In the genomic region with DNA sequence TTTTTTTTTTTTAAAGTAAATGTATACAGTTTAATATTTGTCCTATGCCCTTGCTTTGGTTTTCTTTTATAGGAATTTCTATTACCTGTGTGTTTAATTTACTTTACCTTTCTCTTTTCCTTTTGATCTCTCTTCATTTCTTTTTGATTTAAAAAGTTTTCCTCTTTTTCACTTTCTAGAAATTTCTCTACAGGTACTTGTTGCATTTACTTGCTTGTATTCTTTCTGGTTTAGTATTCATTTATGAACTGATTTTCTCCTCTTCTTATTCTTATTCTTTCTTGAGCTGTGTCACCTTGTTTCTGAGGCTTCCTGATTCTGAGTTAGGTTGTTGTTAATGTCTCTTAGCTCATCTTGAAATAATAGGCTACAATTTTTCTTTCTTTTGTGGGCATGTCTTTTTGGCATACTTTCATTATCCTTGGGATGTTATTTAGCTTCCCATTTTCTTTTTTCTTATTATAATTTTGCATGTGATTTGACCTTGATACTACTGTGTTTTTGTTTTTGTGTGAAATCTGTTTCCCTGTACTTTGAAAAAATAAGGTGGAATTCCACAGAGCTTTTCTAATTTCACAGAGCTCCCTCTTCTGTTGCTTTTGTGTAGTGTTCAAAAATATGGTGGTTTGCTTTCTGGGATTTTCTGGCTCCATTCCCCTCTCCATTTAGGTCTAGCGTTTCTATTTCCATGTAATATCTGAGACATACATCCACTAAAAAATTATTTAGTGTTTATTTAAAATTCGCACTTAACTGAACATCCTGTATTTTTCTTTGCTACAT, we compare ENCODE assay signal across 9 cellular contexts. TPM values are rescaled to one million over a fixed set of nuclear protein-coding genes. Genes with fewer than 3 reads are reported as not detected.
A peak's percentile ranks its signal among the peaks of the same experiment; 100 is the strongest.
DNase-seq lines count a peak whose midpoint lies in the region; ATAC-seq, FAIRE-seq and TF ChIP-seq lines count a peak whose summit lies in the region.
"Had no signal": no experiment of that assay in that cellular context is flagged by ENCODE, and none has a peak within 500 bp of the region (broad histone marks: within the 10 kb centered on the region; RNA-seq: fewer than 3 reads in every experiment).

No MANE protein-coding gene starts in this region.

- H3K4me1 Mint-ChIP-seq in MCF 10A (ENCODE audit: insufficient read depth, unreplicated experiment): no peaks in the 10 kb centered on the region

- H3K9me3 ChIP-seq in breast epithelium (no peaks in the 10 kb centered on the region), H1 (ENCODE audit: insufficient read depth in 2 of 2, low read depth in 1 of 2, low read length in 1 of 2) (no peaks in the 10 kb centered on the region), smooth muscle cell (replicated peaks; ENCODE audit: low read depth) (no peaks in the 10 kb centered on the region), upper lobe of left lung (no peaks in the 10 kb centered on the region), suprapubic skin (no peaks in the 10 kb centered on the region)

- H2BK15ac ChIP-seq in H1 (ENCODE audit: low read length): no peak overlapping the region

- H3K79me2 ChIP-seq in H1 (ENCODE audit: control insufficient read depth in 1 of 2, insufficient read depth in 2 of 2, low read length in 2 of 2) (no peaks in the 10 kb centered on the region), smooth muscle cell (ENCODE audit: low read depth) (no peaks in the 10 kb centered on the region)

- H4K5ac ChIP-seq in H1 (ENCODE audit: insufficient read length, low read depth, low read length): no peak overlapping the region

- 33% methylated on average over 2 of the region's 2 CpGs; no CpG with 5 or more reads in 1 of the 2 experiments for WGBS in H1 (ENCODE audit: extremely low coverage in 1 of 2, insufficient coverage in 1 of 2, insufficient read length in 1 of 2, insufficient replicate concordance in 2 of 2, low coverage in 1 of 2, low lambda C conversion rate in 2 of 2, missing lambda C conversion rate in 1 of 2), 2 experiments
- WGBS in smooth muscle cell (ENCODE audit: low lambda C conversion rate): 32% methylated on average over 2 of the region's 2 CpGs
- 29 to 30% methylated on average over 2 of the region's 2 CpGs for WGBS in upper lobe of left lung, 2 donors
- WGBS in suprapubic skin: 30% methylated on average over 2 of the region's 2 CpGs

- POLR2A ChIA-PET in MCF 10A (lab: Yijun Ruan, JAX): interaction anchor here (0.6 to 0.9 kb wide), 4 partner anchors 15 to 70 kb away, joined by 3 to 5 read pairs (median 3); no protein-coding TSS in a partner anchor
- POLR2A ChIA-PET in H1 (lab: Charles Lee; ENCODE audit: partially characterized antibody): interaction anchor here (1.0 kb wide), 1 partner anchor 68 kb away, joined by 4 read pairs; no protein-coding TSS in a partner anchor

- H4K8ac ChIP-seq in H1 (ENCODE audit: extremely low read depth, insufficient read depth, low read length): no peak overlapping the region

- TF ChIP-seq POLR2A in breast epithelium (IDR thresholded peaks at IDR 0.05): no peak
- no peak for TF ChIP-seq POLR2A in H1 (IDR thresholded peaks at IDR 0.05; ENCODE audit: control extremely low read depth in 1 of 2, low read depth in 2 of 2, low read length in 2 of 2)
- TF ChIP-seq POLR2A in upper lobe of left lung (IDR thresholded peaks at IDR 0.05): no peak
- TF ChIP-seq POLR2A in suprapubic skin (IDR thresholded peaks at IDR 0.05): no peak

- no peaks in the 10 kb centered on the region for H3K79me1 ChIP-seq in H1 (ENCODE audit: low read depth, low read length)

- H2BK5ac ChIP-seq in H1 (ENCODE audit: low read depth, low read length): no peak overlapping the region

- no peak for TF ChIP-seq EP300 in H1 (IDR thresholded peaks at IDR 0.05; ENCODE audit: borderline replicate concordance in 1 of 2, low read depth in 2 of 2, low read length in 2 of 2)
- TF ChIP-seq EP300 in upper lobe of left lung (IDR thresholded peaks at IDR 0.05): no peak
- no peak for TF ChIP-seq EP300 in suprapubic skin (IDR thresholded peaks at IDR 0.05)

- no peak overlapping the region for H4K91ac ChIP-seq in H1 (replicated peaks; ENCODE audit: insufficient read length, low read length)

- ATAC-seq in upper lobe of left lung (ENCODE audit: low FRiP score in 2 of 2): no peak
- no peak for ATAC-seq in HG03565 (IDR thresholded peaks at IDR 0.05; ENCODE audit: unreplicated experiment)

- no peak overlapping the region for H2BK12ac ChIP-seq in H1 (ENCODE audit: low read depth, low read length)

- no peaks in the 10 kb centered on the region for H3F3A ChIP-seq in smooth muscle cell (ENCODE audit: low read depth)

- CTCF ChIA-PET in MCF 10A (lab: Yijun Ruan, JAX) (interaction anchor here (0.5 to 1.4 kb wide), 13 partner anchors 8 to 1166 kb away, joined by 3 to 8 read pairs (median 4); no protein-coding TSS in a partner anchor), H1 (lab: Charles Lee; ENCODE audit: partially characterized antibody) (interaction anchor here (0.8 to 1.7 kb wide), 17 partner anchors 9 to 147 kb away, joined by 3 to 11 read pairs (median 4); a partner anchor contains a TSS)

- peak; percentile 19 for FAIRE-seq in H1 (lab: Jason Lieb, UNC)

- no peak overlapping the region for H3K4me3 ChIP-seq in breast epithelium
- no peak overlapping the region for H3K4me3 ChIP-seq in H1 (ENCODE audit: extremely low read depth in 1 of 4, insufficient read depth in 2 of 4, low read depth in 3 of 4, low read length in 4 of 4)
- H3K4me3 ChIP-seq in smooth muscle cell: no peak overlapping the region
- no peak overlapping the region for H3K4me3 ChIP-seq in upper lobe of left lung
- H3K4me3 ChIP-seq in suprapubic skin: no peak overlapping the region

- H2AK5ac ChIP-seq in H1 (ENCODE audit: low read depth, low read length): no peak overlapping the region

- no peak overlapping the region for H3K14ac ChIP-seq in H1 (ENCODE audit: insufficient read length)

- H3K23ac ChIP-seq in H1 (ENCODE audit: insufficient read length): no peak overlapping the region

- no peaks in the 10 kb centered on the region for H3K4me1 ChIP-seq in breast epithelium
- H3K4me1 ChIP-seq in H1 (replicated peaks in 1 of 4; ENCODE audit: control insufficient read depth in 3 of 4, insufficient read depth in 4 of 4, low read length in 3 of 4): no peaks in the 10 kb centered on the region
- H3K4me1 ChIP-seq in smooth muscle cell (ENCODE audit: low read depth): no peaks in the 10 kb centered on the region
- no peaks in the 10 kb centered on the region for H3K4me1 ChIP-seq in upper lobe of left lung
- H3K4me1 ChIP-seq in suprapubic skin: no peaks in the 10 kb centered on the region

- H3K36me3 Mint-ChIP-seq in MCF 10A (ENCODE audit: insufficient read depth, unreplicated experiment): no peaks in the 10 kb centered on the region

- H3K27me3 ChIP-seq in breast epithelium: no peaks in the 10 kb centered on the region
- H3K27me3 ChIP-seq in H1 (replicated peaks in 1 of 4; ENCODE audit: control insufficient read depth in 3 of 4, extremely low read depth in 1 of 4, insufficient read depth in 3 of 4, low read length in 3 of 4): no peaks in the 10 kb centered on the region
- peaks cover 12% of the 10 kb centered on the region for H3K27me3 ChIP-seq in smooth muscle cell (ENCODE audit: low read depth)
- no peaks in the 10 kb centered on the region for H3K27me3 ChIP-seq in upper lobe of left lung
- H3K27me3 ChIP-seq in suprapubic skin: no peaks in the 10 kb centered on the region

- H3K4me2 ChIP-seq in H1 (ENCODE audit: insufficient read depth in 1 of 2, low read depth in 2 of 2, low read length in 2 of 2) (no peak overlapping the region), smooth muscle cell (no peak overlapping the region)

- no peak overlapping the region for H2BK20ac ChIP-seq in H1 (ENCODE audit: low read length)

- TF ChIP-seq CTCF in MCF 10A (IDR thresholded peaks at IDR 0.05; ENCODE audit: unreplicated experiment): peak; percentile 28
- no peak for TF ChIP-seq CTCF in breast epithelium (IDR thresholded peaks at IDR 0.05)
- peak in 1 of 3 experiments; percentile 39; a peak in 2 of 4 replicates for TF ChIP-seq CTCF in H1 (IDR thresholded peaks at IDR 0.05; ENCODE audit: control extremely low read depth in 1 of 3, insufficient read depth in 1 of 3, low read depth in 1 of 3, low read length in 3 of 3)
- peak; percentile 31 for TF ChIP-seq CTCF in smooth muscle cell (IDR thresholded peaks at IDR 0.05; ENCODE audit: borderline replicate concordance, insufficient read depth, poor library complexity, severe bottlenecking)
- peak in 1 of 6 experiments; percentile 8 for TF ChIP-seq CTCF in upper lobe of left lung (IDR thresholded peaks at IDR 0.05)
- TF ChIP-seq CTCF in suprapubic skin (IDR thresholded peaks at IDR 0.05): no peak

- intact Hi-C loops in MCF 10A (cut with micrococcal nuclease): no loop called here
- intact Hi-C loops in breast epithelium (cut with DNase I; ENCODE audit: low total_unique reads): no loop called here

- no peak overlapping the region for H3K56ac ChIP-seq in H1 (replicated peaks; ENCODE audit: insufficient read length, low read depth, low read length)

- H2AFZ ChIP-seq in H1 (ENCODE audit: low read length) (no peak overlapping the region), smooth muscle cell (ENCODE audit: low read depth) (peak overlapping the region; percentile 31)

- peaks cover 9% of the 10 kb centered on the region for H3K27me3 Mint-ChIP-seq in MCF 10A (ENCODE audit: insufficient read depth, unreplicated experiment)

- peak; percentile 35 to 47 for TF ChIP-seq RAD21 in H1 (IDR thresholded peaks at IDR 0.05 in 1 of 2, conservative IDR thresholded peaks at IDR 0.05 in 1 of 2; ENCODE audit: low read depth in 2 of 2, low read length in 2 of 2)

- H3K9me3 Mint-ChIP-seq in MCF 10A (ENCODE audit: unreplicated experiment): no peaks in the 10 kb centered on the region

- no peak overlapping the region for H2BK120ac ChIP-seq in H1 (replicated peaks; ENCODE audit: low read depth, low read length)

- no TSS peak for BruUV-seq in MCF 10A (replicated peaks; lab: Mats Ljungman, UMichigan)

- H3K27ac ChIP-seq in breast epithelium (no peak overlapping the region), H1 (ENCODE audit: low read depth, low read length) (no peak overlapping the region), smooth muscle cell (ENCODE audit: low read depth) (no peak overlapping the region), upper lobe of left lung (no peak overlapping the region), suprapubic skin (no peak overlapping the region)

- DNase-seq in MCF 10A (ENCODE audit: unreplicated experiment) (peak; percentile 17), breast epithelium (ENCODE audit: low spot score in 2 of 2) (no peak), NCI-H748 treated with DMSO at 0.1 percent for 48 hours (lab: John Stamatoyannopoulos, UW) (peak; percentile 24), H1 (ENCODE audit: low read depth in 1 of 2, low spot score in 2 of 2) (no peak), smooth muscle cell (lab: John Stamatoyannopoulos, UW; ENCODE audit: unreplicated experiment) (no peak), upper lobe of left lung (no peak), suprapubic skin (ENCODE audit: low spot score in 2 of 2) (no peak)
- DNase-seq: mesendoderm had no signal

- H4K20me1 ChIP-seq in H1 (replicated peaks in 1 of 2; ENCODE audit: control insufficient read depth in 1 of 2, insufficient read depth in 2 of 2, low read length in 2 of 2): no peaks in the 10 kb centered on the region
- H4K20me1 ChIP-seq in smooth muscle cell (ENCODE audit: low read depth): no peaks in the 10 kb centered on the region

- no peak overlapping the region for H3K4me3 Mint-ChIP-seq in MCF 10A (ENCODE audit: unreplicated experiment)

- H3K23me2 ChIP-seq in H1 (ENCODE audit: low read depth, low read length): no peaks in the 10 kb centered on the region

- H3K27ac Mint-ChIP-seq in MCF 10A (ENCODE audit: low read depth, unreplicated experiment): no peak overlapping the region

- no peak overlapping the region for H3K9ac ChIP-seq in H1 (replicated peaks in 1 of 4; ENCODE audit: extremely low read depth in 1 of 4, low read depth in 3 of 4, low read length in 3 of 4)
- H3K9ac ChIP-seq in smooth muscle cell (ENCODE audit: low read depth): no peak overlapping the region

- H3K36me3 ChIP-seq in breast epithelium (no peaks in the 10 kb centered on the region), H1 (ENCODE audit: control insufficient read depth in 2 of 4, insufficient read depth in 4 of 4, low read length in 3 of 4) (no peaks in the 10 kb centered on the region), smooth muscle cell (ENCODE audit: low read depth) (no peaks in the 10 kb centered on the region), upper lobe of left lung (no peaks in the 10 kb centered on the region), suprapubic skin (no peaks in the 10 kb centered on the region)

- H3K18ac ChIP-seq in H1 (ENCODE audit: extremely low read depth, low read length): no peak overlapping the region

- H3K4ac ChIP-seq in H1 (replicated peaks; ENCODE audit: insufficient read length, low read depth, low read length): no peak overlapping the region

RNA-seq across cellular contexts. Expression of a gene that starts 25.5 kb away (rescaled TPM):
- 8.3 and 9.3 TPM in 2 replicates for total RNA-seq in MCF 10A (2022)
- total RNA-seq in breast epithelium: 10 to 100 TPM; 38.7 to 53.1 (median 40.6) TPM
- 44.6 and 45.6 TPM in 2 replicates for total RNA-seq in H1 (2021; fragmentation: NEBNext Ultra II Directional; extraction: Animal tissue kit (Norgen Biotek cat#: 25700))
- polyA plus RNA-seq in H1 (2011; rRNA removed): 21.4 and 21.8 TPM in 2 replicates
- polyA plus RNA-seq in H1 (2011; cell fraction: cytosol; rRNA removed): 20.1 TPM
- 47.6 TPM for polyA plus RNA-seq in H1 (2011; cell fraction: nucleus; rRNA removed)
- 24.7 to 27.2 TPM (median 26.5 TPM) in 4 replicates for polyA plus RNA-seq in H1 (2012, experiment 1 of 2)
- 1.00 TPM for polyA plus RNA-seq in H1 (2012, experiment 2 of 2)
- polyA plus RNA-seq in H1 (2013, experiment 1 of 2): 18.8 TPM
- polyA plus RNA-seq in H1 (2013, experiment 2 of 2): 13.6 TPM
- 87.2 and 116 TPM in 2 replicates for polyA minus RNA-seq in H1 (2011; rRNA and poly(A)+ RNA removed)
- polyA minus RNA-seq in H1 (2011; cell fraction: cytosol; rRNA and poly(A)+ RNA removed): 37.0 TPM
- polyA minus RNA-seq in H1 (2011; cell fraction: nucleus; rRNA and poly(A)+ RNA removed): 169 TPM
- total RNA-seq in smooth muscle cell: 19.6 and 19.7 TPM in 2 replicates
- polyA plus RNA-seq in smooth muscle cell: 2.3 and 3.3 TPM in 2 replicates
- total RNA-seq in upper lobe of left lung: 10 to 100 TPM; 15.2 to 56.6 (median 25.7) TPM
- total RNA-seq in suprapubic skin: 10 to 100 TPM; 12.3 to 24.0 (median 18.5) TPM

Comparison
In these comparisons a context has a peak if more than half of its experiments do, and no peak if none do; other contexts are left out.
1. DNase-seq: peak in MCF 10A (single experiment) and NCI-H748 treated with DMSO at 0.1 percent for 48 hours (single experiment); none in breast epithelium (0 of 2), H1 (0 of 2), smooth muscle cell (single experiment), upper lobe of left lung (0 of 2) and suprapubic skin (0 of 2).
2. CTCF ChIP-seq: peak in MCF 10A (single experiment) and smooth muscle cell (single experiment); none in breast epithelium (0 of 3) and suprapubic skin (0 of 2).